23 cellular contexts compared by ENCODE assay signal in genomic region chr10:97063271-97063982, GRCh38.
"Had no signal": no experiment of that assay in that cellular context is flagged by ENCODE, and none has a peak within 500 bp of the region (broad histone marks: within the 10 kb centered on the region; RNA-seq: fewer than 3 reads in every experiment).

No MANE protein-coding gene starts in this region.

- H3K9me3 ChIP-seq: Peyer's patch had no signal

- H3K27ac Mint-ChIP-seq: activated CD8-positive, alpha-beta T cell treated with anti-CD3 and anti-CD28 coated beads, Interleukin-2, amount 10 ng/mL, durations not matched to agents 7 days and 5 days; activated naive CD4-positive, alpha-beta T cell treated with anti-CD3 and anti-CD28 coated beads for 36 hours; activated naive CD8-positive, alpha-beta T cell; activated T-cell treated with anti-CD3 and anti-CD28 coated beads, Interleukin-2, amount 50 U/mL, for 24 hours; activated T-helper 1 cell treated with anti-CD3 and anti-CD28 coated beads, Interleukin-12 subunit alpha, Interleukin-12 subunit beta, Interleukin-2, Interleukin-4 antibody, amounts not matched to agents 30 ng/mL and 10 ng/mL and 1 ng/mL, durations not matched to agents 14 hours and 24 hours and 36 hours; T-helper 1 cell treated with Interleukin-12 subunit alpha and Interleukin-12 subunit beta and Interleukin-4 antibody, amounts not matched to agents 30 μg/mL and 1 μg/mL, for 36 hours; WTC11 had no signal

- H3K27ac ChIP-seq: Peyer's patch had no signal

- H3K27me3 ChIP-seq: Peyer's patch had no signal

- H3K27me3 Mint-ChIP-seq: activated naive CD8-positive, alpha-beta T cell had no signal

- ATAC-seq: activated CD8-positive, alpha-beta T cell treated with anti-CD3 and anti-CD28 coated beads, Interleukin-2, amount 10 ng/mL, durations not matched to agents 7 days and 5 days; WTC11 had no signal

- H3K9me3 Mint-ChIP-seq: activated naive CD4-positive, alpha-beta T cell treated with anti-CD3 and anti-CD28 coated beads for 36 hours; activated T-cell treated with anti-CD3 and anti-CD28 coated beads, Interleukin-2, amount 50 U/mL, for 24 hours; activated T-helper 1 cell treated with anti-CD3 and anti-CD28 coated beads, Interleukin-12 subunit alpha, Interleukin-12 subunit beta, Interleukin-2, Interleukin-4 antibody, amounts not matched to agents 30 ng/mL and 10 ng/mL and 1 ng/mL, durations not matched to agents 14 hours and 24 hours and 36 hours; T-helper 1 cell treated with Interleukin-12 subunit alpha and Interleukin-12 subunit beta and Interleukin-4 antibody, amounts not matched to agents 30 μg/mL and 1 μg/mL, for 36 hours; WTC11 had no signal

- H3K36me3 ChIP-seq: Peyer's patch had no signal

- H3K36me3 Mint-ChIP-seq: activated naive CD8-positive, alpha-beta T cell; WTC11 had no signal

- H3K4me3 ChIP-seq: Peyer's patch had no signal

- DNase-seq: activated CD4-positive, alpha-beta T cell treated with anti-CD3 and anti-CD28 coated beads for 48 hours; activated CD4-positive, alpha-beta T cell treated with anti-CD3 and anti-CD28 coated beads, Interleukin-2, amount 50 U/mL, for 4 hours; activated CD4-positive, CD25-positive, alpha-beta regulatory T cell treated with anti-CD3 and anti-CD28 coated beads, Interleukin-2, amount 50 U/mL, for 72 hours; activated CD8-positive, alpha-beta T cell treated with anti-CD3 and anti-CD28 coated beads, Interleukin-2, amount 10 ng/mL, durations not matched to agents 7 days and 5 days; activated gamma-delta T cell; activated naive CD4-positive, alpha-beta T cell treated with anti-CD3 and anti-CD28 coated beads for 36 hours; activated T-cell treated with anti-CD3 and anti-CD28 coated beads, Interleukin-2, amount 50 U/mL, for 24 hours; anterior cingulate cortex; caudate nucleus; Karpas-422; NCI-H1048; NCI-H146; NCI-H187 treated with DMSO at 0.1 percent for 48 hours; NCI-H2081 treated with DMSO at 0.1 percent for 48 hours; NCI-H446; NCI-H524; Peyer's patch; SHP77; T-helper 9 cell had no signal

- H3K4me3 Mint-ChIP-seq: activated CD8-positive, alpha-beta T cell treated with anti-CD3 and anti-CD28 coated beads, Interleukin-2, amount 10 ng/mL, durations not matched to agents 7 days and 5 days; activated naive CD4-positive, alpha-beta T cell treated with anti-CD3 and anti-CD28 coated beads for 36 hours; activated naive CD8-positive, alpha-beta T cell; activated T-cell treated with anti-CD3 and anti-CD28 coated beads, Interleukin-2, amount 50 U/mL, for 24 hours; activated T-helper 1 cell treated with anti-CD3 and anti-CD28 coated beads, Interleukin-12 subunit alpha, Interleukin-12 subunit beta, Interleukin-2, Interleukin-4 antibody, amounts not matched to agents 30 ng/mL and 10 ng/mL and 1 ng/mL, durations not matched to agents 14 hours and 24 hours and 36 hours; T-helper 1 cell treated with Interleukin-12 subunit alpha and Interleukin-12 subunit beta and Interleukin-4 antibody, amounts not matched to agents 30 μg/mL and 1 μg/mL, for 36 hours; WTC11 had no signal

- H3K4me1 ChIP-seq: Peyer's patch had no signal
